Comparison of ENCODE assay signal across 1 cellular context in genomic region chr6:161373905-161374451, GRCh38.
TF ChIP-seq lines count a peak whose summit lies in the region.

No MANE protein-coding gene starts in this region.

TF ChIP-seq in K562, 482 proteins besides CTCF, POLR2A, EP300 and RAD21 (continued from another document and continues in another):
- peak; percentile 40 for TF ChIP-seq PRDM10 (IDR thresholded peaks at IDR 0.05; ENCODE audit: partially characterized antibody)
- TF ChIP-seq CHD2 (IDR thresholded peaks at IDR 0.05; ENCODE audit: low read depth, low read length) = no peak
- TF ChIP-seq ZNF354B (CRISPR knock-in tag; IDR thresholded peaks at IDR 0.05) = no peak
- no peak for TF ChIP-seq ETV5 (CRISPR knock-in tag; IDR thresholded peaks at IDR 0.05; ENCODE audit: low read depth)
- no peak for TF ChIP-seq BRF2 (IDR thresholded peaks at IDR 0.05; ENCODE audit: borderline replicate concordance, insufficient read depth, insufficient read length)
- TF ChIP-seq POLR2AphosphoS5 (IDR thresholded peaks at IDR 0.05; ENCODE audit: control insufficient read depth, insufficient read depth, low read depth, low read length) = no peak
- no peak for TF ChIP-seq ZNF184 (CRISPR knock-in tag; IDR thresholded peaks at IDR 0.05)
- no peak for TF ChIP-seq HMG20A (CRISPR knock-in tag; conservative IDR thresholded peaks at IDR 0.05)
- TF ChIP-seq RB1 (IDR thresholded peaks at IDR 0.05; ENCODE audit: low read depth) = peak; percentile 77
- TF ChIP-seq RBM14 (IDR thresholded peaks at IDR 0.05; ENCODE audit: borderline replicate concordance, insufficient read depth, low read depth, low read length) = no peak
- no peak for TF ChIP-seq TEAD2 (tag; IDR thresholded peaks at IDR 0.05)
- TF ChIP-seq ZFP91 (CRISPR knock-in tag; IDR thresholded peaks at IDR 0.05) = no peak
- TF ChIP-seq ZNF407 (IDR thresholded peaks at IDR 0.05; ENCODE audit: low read depth) = peak; percentile 34; the same call in 1 of the 2 replicates
- peak in 1 of 2 experiments; percentile 91; a peak in 2 of 4 replicates for TF ChIP-seq KDM1A (IDR thresholded peaks at IDR 0.05)
- peak; percentile 51; the same call in 1 of the 2 replicates for TF ChIP-seq TFAP4 (CRISPR knock-in tag; IDR thresholded peaks at IDR 0.05; ENCODE audit: borderline replicate concordance)
- no peak for TF ChIP-seq ZNF76 (CRISPR knock-in tag; IDR thresholded peaks at IDR 0.05; ENCODE audit: borderline replicate concordance)
- no peak for TF ChIP-seq ZNF165 (CRISPR knock-in tag; IDR thresholded peaks at IDR 0.05; ENCODE audit: borderline replicate concordance)
- TF ChIP-seq CREBBP (IDR thresholded peaks at IDR 0.05; ENCODE audit: low read depth, low read length) = no peak
- peak in 1 of 2 experiments; percentile 49; a peak in 1 of 4 replicates for TF ChIP-seq RCOR1 (IDR thresholded peaks at IDR 0.05; ENCODE audit: borderline replicate concordance in 1 of 2, low read depth in 2 of 2, low read length in 2 of 2)
- no peak for TF ChIP-seq SMARCC2 (IDR thresholded peaks at IDR 0.05; ENCODE audit: low read depth)
- TF ChIP-seq IRF2 (CRISPR knock-in tag; IDR thresholded peaks at IDR 0.05) = no peak
- TF ChIP-seq ZNF707 (CRISPR knock-in tag; conservative IDR thresholded peaks at IDR 0.05) = no peak
- TF ChIP-seq LEF1 (IDR thresholded peaks at IDR 0.05) = no peak
- no peak for TF ChIP-seq ZNF583 (CRISPR knock-in tag; IDR thresholded peaks at IDR 0.05)
- no peak for TF ChIP-seq ATF3 (IDR thresholded peaks at IDR 0.05)
- peak; percentile 47; the same call in 1 of the 2 replicates for TF ChIP-seq ATF3 (CRISPR knock-in tag; conservative IDR thresholded peaks at IDR 0.05)
- TF ChIP-seq MEIS2 (IDR thresholded peaks at IDR 0.05; ENCODE audit: partially characterized antibody) = no peak
- no peak for TF ChIP-seq ZBTB17 (CRISPR knock-in tag; IDR thresholded peaks at IDR 0.05)
- peak; percentile 78 for TF ChIP-seq ARID2 (IDR thresholded peaks at IDR 0.05)
- TF ChIP-seq DLX4 (CRISPR knock-in tag; IDR thresholded peaks at IDR 0.05) = no peak
- TF ChIP-seq SLC30A9 (CRISPR knock-in tag; IDR thresholded peaks at IDR 0.05) = no peak
- no peak for TF ChIP-seq TAF15 (IDR thresholded peaks at IDR 0.05; ENCODE audit: low read depth, low read length)
- TF ChIP-seq ELF4 (CRISPR knock-in tag; IDR thresholded peaks at IDR 0.05) = peak; percentile 88
- TF ChIP-seq XRCC4 (IDR thresholded peaks at IDR 0.05; ENCODE audit: extremely low read depth, insufficient read depth, insufficient read length) = no peak
- no peak for TF ChIP-seq ELF2 (CRISPR knock-in tag; IDR thresholded peaks at IDR 0.05)
- TF ChIP-seq NRF1 (conservative IDR thresholded peaks at IDR 0.05 in 1 of 2, IDR thresholded peaks at IDR 0.05 in 1 of 2) = no peak
- no peak for TF ChIP-seq UBTF (IDR thresholded peaks at IDR 0.05; ENCODE audit: borderline replicate concordance in 1 of 2, low read depth in 2 of 2, low read length in 2 of 2)
- TF ChIP-seq ZNF764 (CRISPR knock-in tag; IDR thresholded peaks at IDR 0.05; ENCODE audit: low read depth) = no peak
- TF ChIP-seq SMARCA4 (IDR thresholded peaks at IDR 0.05) = no peak
- no peak for TF ChIP-seq MTA3 (IDR thresholded peaks at IDR 0.05; ENCODE audit: borderline replicate concordance)
- TF ChIP-seq HIVEP1 (CRISPR knock-in tag; IDR thresholded peaks at IDR 0.05) = no peak
- TF ChIP-seq MCM7 (IDR thresholded peaks at IDR 0.05) = peak in 1 of 2 experiments; percentile 35; a peak in 1 of 4 replicates
- peak; percentile 92 for TF ChIP-seq THRB (CRISPR knock-in tag; conservative IDR thresholded peaks at IDR 0.05)
